8 cellular contexts compared by ENCODE assay signal in the genomic region with DNA sequence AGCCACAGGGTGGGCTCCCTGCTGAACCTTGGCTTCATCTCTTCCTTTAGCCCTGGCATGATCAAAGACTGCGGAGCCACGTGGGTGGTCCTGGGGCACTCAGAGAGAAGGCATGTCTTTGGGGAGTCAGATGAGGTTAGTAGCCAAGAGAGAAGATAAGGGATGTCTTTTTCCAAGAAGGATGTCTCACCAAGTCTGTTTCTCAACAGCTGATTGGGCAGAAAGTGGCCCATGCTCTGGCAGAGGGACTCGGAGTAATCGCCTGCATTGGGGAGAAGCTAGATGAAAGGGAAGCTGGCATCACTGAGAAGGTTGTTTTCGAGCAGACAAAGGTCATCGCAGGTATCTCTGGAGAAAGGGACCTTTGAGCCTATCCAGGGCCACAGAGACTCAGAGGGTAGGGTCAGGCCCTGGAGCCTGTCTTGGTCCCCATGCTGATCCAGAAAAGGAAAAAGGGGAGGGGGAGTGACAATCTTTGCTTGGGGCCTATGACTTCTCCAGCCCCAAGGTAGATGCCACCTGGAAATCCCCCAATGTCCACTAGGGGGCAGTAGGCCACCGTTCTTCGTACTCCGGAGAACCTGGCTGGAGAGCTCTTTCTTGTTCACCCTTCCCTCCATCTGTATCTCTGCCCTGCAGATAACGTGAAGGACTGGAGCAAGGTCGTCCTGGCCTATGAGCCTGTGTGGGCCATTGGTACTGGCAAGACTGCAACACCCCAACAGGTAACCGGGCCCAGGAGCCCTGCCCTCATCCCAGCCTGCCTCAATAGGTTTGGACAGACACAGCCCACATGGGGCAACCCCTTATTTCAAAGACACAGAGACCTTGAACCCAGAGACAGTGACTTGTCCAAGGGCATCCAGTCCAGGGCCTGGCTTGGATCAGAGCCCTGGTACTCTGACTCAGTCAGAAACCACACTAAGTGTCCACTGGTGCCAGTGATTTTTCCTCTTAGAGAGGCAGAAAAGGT.
DNase-seq lines count a peak whose midpoint lies in the region; ATAC-seq and TF ChIP-seq lines count a peak whose summit lies in the region.

No MANE protein-coding gene starts in this region.

- no peaks in the 10 kb centered on the region for H3K27me3 ChIP-seq in iPS-15b (ENCODE audit: control insufficient read depth, insufficient read depth, low read length)

- H3K4me3 ChIP-seq in GM12865 (ENCODE audit: low read depth, low read length) (peak overlapping the region; percentile 97), iPS-15b (ENCODE audit: low read depth, low read length) (peak overlapping the region; percentile 95), skeletal muscle cell (ENCODE audit: low read depth, low read length) (peak overlapping the region; percentile 83)

- peaks cover 47% of the 10 kb centered on the region for H3K4me1 Mint-ChIP-seq in T-helper 2 cell treated with Interferon-gamma antibody and Interleukin-4, amounts not matched to agents 5 μg/mL and 100 μg/mL, for 36 hours (ENCODE audit: low read depth)

- H3K36me3 Mint-ChIP-seq in T-helper 2 cell treated with Interferon-gamma antibody and Interleukin-4, amounts not matched to agents 5 μg/mL and 100 μg/mL, for 36 hours (ENCODE audit: low read depth), result peaks cover 60% of the 10 kb centered on the region

- DNase-seq in GM12865 (ENCODE audit: low read depth) (peak; percentile 85), NCI-H1694 (lab: John Stamatoyannopoulos, UW) (peak; percentile 94), astrocyte of the hippocampus (ENCODE audit: low read depth, low spot score) (peak; percentile 88), skeletal muscle cell (ENCODE audit: low read depth) (no peak)
- DNase-seq in T-helper 2 cell treated with Interferon-gamma antibody and Interleukin-4, amounts not matched to agents 5 μg/mL and 100 μg/mL, for 36 hours (ENCODE audit: low spot score), result peak; percentile 71

- H3K4me3 Mint-ChIP-seq in T-helper 2 cell treated with Interferon-gamma antibody and Interleukin-4, amounts not matched to agents 5 μg/mL and 100 μg/mL, for 36 hours, result peak overlapping the region; percentile 93

- no peaks in the 10 kb centered on the region for H3K27me3 Mint-ChIP-seq in T-helper 2 cell treated with Interferon-gamma antibody and Interleukin-4, amounts not matched to agents 5 μg/mL and 100 μg/mL, for 36 hours (ENCODE audit: low read depth)

- no peaks in the 10 kb centered on the region for H3K9me3 ChIP-seq in iPS-15b (ENCODE audit: control insufficient read depth, insufficient read depth, low read length)

- H3K9ac ChIP-seq in iPS-15b (ENCODE audit: low read depth, low read length), result peak overlapping the region; percentile 89

- H3K4me1 ChIP-seq in iPS-15b (ENCODE audit: control insufficient read depth, insufficient read depth, low read length), result peaks cover 13% of the 10 kb centered on the region

- H3K27ac Mint-ChIP-seq in T-helper 2 cell treated with Interferon-gamma antibody and Interleukin-4, amounts not matched to agents 5 μg/mL and 100 μg/mL, for 36 hours, result peak overlapping the region; percentile 80

- H3K9me3 Mint-ChIP-seq in T-helper 2 cell treated with Interferon-gamma antibody and Interleukin-4, amounts not matched to agents 5 μg/mL and 100 μg/mL, for 36 hours, result no peaks in the 10 kb centered on the region

- H3K36me3 ChIP-seq in iPS-15b (ENCODE audit: control insufficient read depth, insufficient read depth, low read length), result peaks cover 43% of the 10 kb centered on the region

- ATAC-seq in GM18867 (IDR thresholded peaks at IDR 0.05; ENCODE audit: unreplicated experiment), result no peak
- ATAC-seq in GM21825 (IDR thresholded peaks at IDR 0.05; ENCODE audit: unreplicated experiment), result no peak

- TF ChIP-seq CTCF in GM12865 (IDR thresholded peaks at IDR 0.05; ENCODE audit: insufficient read depth, low read depth, low read length, missing control alignments), result peak; percentile 90
